In genomic region chr2:126808929-126809328, GRCh38 we compare ENCODE assay signal across 15 cellular contexts.
"Had no signal": no experiment of that assay in that cellular context is flagged by ENCODE, and none has a peak within 500 bp of the region (broad histone marks: within the 10 kb centered on the region; RNA-seq: fewer than 3 reads in every experiment).

No MANE protein-coding gene starts in this region.

- DNase-seq: activated CD4-positive, alpha-beta T cell treated with anti-CD3 and anti-CD28 coated beads for 48 hours; activated CD8-positive, alpha-beta T cell treated with anti-CD3 and anti-CD28 coated beads, Interleukin-2, amount 10 ng/mL, durations not matched to agents 7 days and 5 days; esophagus squamous epithelium; foreskin fibroblast; occipital lobe; psoas muscle; stimulated activated CD4-positive, alpha-beta T cell treated with anti-CD3 and anti-CD28 coated beads, Interleukin-12 subunit alpha, Interleukin-12 subunit beta, amount 100 ng/mL, for 4 hours; T-helper 1 cell; upper lobe of left lung; WERI-Rb-1 had no signal

- H3K4me3 Mint-ChIP-seq: activated CD8-positive, alpha-beta T cell treated with anti-CD3 and anti-CD28 coated beads, Interleukin-2, amount 10 ng/mL, durations not matched to agents 7 days and 5 days; natural killer cell treated with Interleukin-12 subunit alpha and Interleukin-12 subunit beta and Interleukin-15 and Interleukin-18, amount 100 ng/mL, for 72 hours; stimulated activated naive CD8-positive, alpha-beta T cell treated with anti-CD3 and anti-CD28 coated beads, Interleukin-15, Interleukin-2, amounts not matched to agents 100 ng/mL and 50 ng/mL, for 24 hours had no signal

- H3K36me3 ChIP-seq: breast epithelium, esophagus squamous epithelium, upper lobe of left lung, WERI-Rb-1 had no signal

- H3K27ac Mint-ChIP-seq: activated CD8-positive, alpha-beta T cell treated with anti-CD3 and anti-CD28 coated beads, Interleukin-2, amount 10 ng/mL, durations not matched to agents 7 days and 5 days; activated naive CD4-positive, alpha-beta T cell treated with anti-CD3 and anti-CD28 coated beads, Interleukin-2, amount 50 U/mL, for 72 hours; natural killer cell treated with Interleukin-12 subunit alpha and Interleukin-12 subunit beta and Interleukin-15 and Interleukin-18, amount 100 ng/mL, for 72 hours; stimulated activated naive CD8-positive, alpha-beta T cell treated with anti-CD3 and anti-CD28 coated beads, Interleukin-15, Interleukin-2, amounts not matched to agents 100 ng/mL and 50 ng/mL, for 24 hours had no signal

- H3K27me3 ChIP-seq: breast epithelium, esophagus squamous epithelium, upper lobe of left lung had no signal

- H3K4me3 ChIP-seq: breast epithelium, esophagus squamous epithelium, psoas muscle, upper lobe of left lung had no signal

- H3K9me3 Mint-ChIP-seq: natural killer cell treated with Interleukin-12 subunit alpha and Interleukin-12 subunit beta and Interleukin-15 and Interleukin-18, amount 100 ng/mL, for 72 hours; stimulated activated naive CD8-positive, alpha-beta T cell treated with anti-CD3 and anti-CD28 coated beads, Interleukin-15, Interleukin-2, amounts not matched to agents 100 ng/mL and 50 ng/mL, for 24 hours had no signal

- H3K4me1 ChIP-seq: breast epithelium, esophagus squamous epithelium, psoas muscle, upper lobe of left lung had no signal

- FAIRE-seq: islet of Langerhans had no signal

- H3K9me3 ChIP-seq: breast epithelium, esophagus squamous epithelium, psoas muscle, upper lobe of left lung had no signal

- H3K36me3 Mint-ChIP-seq: activated naive CD4-positive, alpha-beta T cell treated with anti-CD3 and anti-CD28 coated beads, Interleukin-2, amount 50 U/mL, for 72 hours; natural killer cell treated with Interleukin-12 subunit alpha and Interleukin-12 subunit beta and Interleukin-15 and Interleukin-18, amount 100 ng/mL, for 72 hours had no signal

- H3K27ac ChIP-seq: breast epithelium, esophagus squamous epithelium, psoas muscle, upper lobe of left lung, WERI-Rb-1 had no signal
